In genomic region chr16:89561195-89562026, GRCh38 we compare ENCODE assay signal across 8 cellular contexts. TPM values are rescaled to one million over a fixed set of nuclear protein-coding genes. Genes with fewer than 3 reads are reported as not detected.
DNase-seq lines count a peak whose midpoint lies in the region; ATAC-seq and TF ChIP-seq lines count a peak whose summit lies in the region.

No MANE protein-coding gene starts in this region.

- H2AFZ ChIP-seq in neural progenitor cell (replicated peaks) = no peak overlapping the region

- H3K27me3 ChIP-seq in CD4-positive, alpha-beta T cell (ENCODE audit: control insufficient read depth, insufficient read depth, low read length) = no peaks in the 10 kb centered on the region
- no peaks in the 10 kb centered on the region for H3K27me3 ChIP-seq in neural progenitor cell

- peaks cover 64% of the 10 kb centered on the region for H3K4me1 Mint-ChIP-seq in CD4-positive, alpha-beta T cell (ENCODE audit: low read depth)
- H3K4me1 Mint-ChIP-seq in effector memory CD8-positive, alpha-beta T cell (ENCODE audit: low read depth in 2 of 2) = peaks cover 53 to 55% of the 10 kb centered on the region in 2 donors
- H3K4me1 Mint-ChIP-seq in neural progenitor cell = peaks cover 47% of the 10 kb centered on the region

- peaks cover 74% of the 10 kb centered on the region for H3K36me3 Mint-ChIP-seq in CD4-positive, alpha-beta T cell (ENCODE audit: low read depth)
- H3K36me3 Mint-ChIP-seq in effector memory CD8-positive, alpha-beta T cell (ENCODE audit: insufficient read depth) = peaks cover 65% of the 10 kb centered on the region
- H3K36me3 Mint-ChIP-seq in neural progenitor cell = peaks cover 19% of the 10 kb centered on the region

- CTCF ChIA-PET in CD4-positive, alpha-beta T cell (lab: Charles Lee) = no interaction called here

- POLR2A ChIA-PET in CD4-positive, alpha-beta T cell (lab: Charles Lee) = interaction anchor here (0.6 to 3.2 kb wide), 5 partner anchors 11 to 54 kb away, joined by 3 to 11 read pairs (median 5); partner anchors contain the start of gene SPG7

- H4K20me1 ChIP-seq in neural progenitor cell (ENCODE audit: low read depth) = peaks cover 59% of the 10 kb centered on the region

- H3K4me3 ChIP-seq in neural progenitor cell = peak overlapping the region; percentile 76

- intact Hi-C loops in CD4-positive, alpha-beta T cell (cut with DNase I, micrococcal nuclease) = loop anchor here (5.0 kb wide), 2 partner anchors 74 to 96 kb away; partner anchors contain the start of genes CHMP1A (in 1 of the 2) and SPATA33 (in 1 of the 2)

- H3K9me3 Mint-ChIP-seq in CD4-positive, alpha-beta T cell = no peaks in the 10 kb centered on the region
- H3K9me3 Mint-ChIP-seq in effector memory CD8-positive, alpha-beta T cell = no peaks in the 10 kb centered on the region
- H3K9me3 Mint-ChIP-seq in neural progenitor cell = no peaks in the 10 kb centered on the region

- peaks cover 40% of the 10 kb centered on the region for H3K4me1 ChIP-seq in neural progenitor cell

- peaks cover 3% of the 10 kb centered on the region for H3K36me3 ChIP-seq in neural progenitor cell

- peaks cover 35% of the 10 kb centered on the region for H3K79me2 ChIP-seq in neural progenitor cell (ENCODE audit: low read depth)

- H3K27ac ChIP-seq in CD4-positive, alpha-beta T cell (ENCODE audit: low read depth, low read length) = peak overlapping the region; percentile 90
- peak overlapping the region; percentile 90 for H3K27ac ChIP-seq in neural progenitor cell

- H3K4me3 Mint-ChIP-seq in CD4-positive, alpha-beta T cell = peak overlapping the region; percentile 90
- peak overlapping the region; percentile 94 to 97 for H3K4me3 Mint-ChIP-seq in effector memory CD8-positive, alpha-beta T cell
- H3K4me3 Mint-ChIP-seq in neural progenitor cell = peak overlapping the region; percentile 95

- peak overlapping the region; percentile 97 for H3K9ac ChIP-seq in neural progenitor cell

- DNase-seq in CD4-positive, alpha-beta T cell = no peak
- DNase-seq in OCI-M1 (lab: John Stamatoyannopoulos, UW) (peak; percentile 54), neural progenitor cell (ENCODE audit: low spot score) (no peak), NCI-H1105 treated with DMSO at 0.1 percent for 48 hours (lab: John Stamatoyannopoulos, UW) (no peak), COR-L47 (lab: John Stamatoyannopoulos, UW) (no peak), NCI-H2171 (lab: John Stamatoyannopoulos, UW) (no peak)
- DNase-seq in effector memory CD8-positive, alpha-beta T cell = peak in 1 of 3 experiments; percentile 37

- no peaks in the 10 kb centered on the region for H3K9me3 ChIP-seq in CD4-positive, alpha-beta T cell (ENCODE audit: control insufficient read depth, low read length)
- no peaks in the 10 kb centered on the region for H3K9me3 ChIP-seq in neural progenitor cell (ENCODE audit: low read depth)

- ATAC-seq in CD4-positive, alpha-beta T cell (ENCODE audit: poor library complexity) = no peak
- peak; percentile 9 for ATAC-seq in effector memory CD8-positive, alpha-beta T cell (replicated peaks)
- ATAC-seq in GM19395 (IDR thresholded peaks at IDR 0.05; ENCODE audit: unreplicated experiment) = no peak

- H3K27ac Mint-ChIP-seq in CD4-positive, alpha-beta T cell = peak overlapping the region; percentile 99
- peak overlapping the region; percentile 97 to 99 for H3K27ac Mint-ChIP-seq in effector memory CD8-positive, alpha-beta T cell
- peak overlapping the region; percentile 74 for H3K27ac Mint-ChIP-seq in neural progenitor cell

- TF ChIP-seq CTCF in CD4-positive, alpha-beta T cell (IDR thresholded peaks at IDR 0.05) = no peak
- no peak for TF ChIP-seq CTCF in neural progenitor cell (IDR thresholded peaks at IDR 0.05)

- H3F3A ChIP-seq in neural progenitor cell (ENCODE audit: low read depth) = peaks cover 79% of the 10 kb centered on the region

- H3K27me3 Mint-ChIP-seq in CD4-positive, alpha-beta T cell = no peaks in the 10 kb centered on the region
- no peaks in the 10 kb centered on the region for H3K27me3 Mint-ChIP-seq in effector memory CD8-positive, alpha-beta T cell
- H3K27me3 Mint-ChIP-seq in neural progenitor cell (ENCODE audit: insufficient read depth, low read depth) = peaks cover 10% of the 10 kb centered on the region

- H3K4me2 ChIP-seq in neural progenitor cell = peak overlapping the region; percentile 99

RNA-seq across cellular contexts. Expression of gene RPL13, which starts 0.9 kb away (rescaled TPM):
- 1,000 to 10,000 TPM; 4,971 to 5,051 TPM for total RNA-seq in CD4-positive, alpha-beta T cell
- 1,914 and 5,602 TPM in 2 replicates for total RNA-seq in neural progenitor cell (ENCODE audit: low replicate concordance)

RNA-seq across cellular contexts. Expression of gene CPNE7, which starts 14.1 kb away (rescaled TPM):
- total RNA-seq in CD4-positive, alpha-beta T cell = 1 to 10 TPM; 1.0 to 1.3 TPM
- total RNA-seq in neural progenitor cell (ENCODE audit: low replicate concordance) = 5.2 and 21.1 TPM in 2 replicates

RNA-seq across cellular contexts. Expression of gene DPEP1, which starts 52.0 kb away (rescaled TPM):
- not detected for total RNA-seq in CD4-positive, alpha-beta T cell
- 0.24 and 0.74 TPM in 2 replicates for total RNA-seq in neural progenitor cell (ENCODE audit: low replicate concordance)

RNA-seq across cellular contexts. Expression of gene SPG7, which starts 53.2 kb away (rescaled TPM):
- 100 to 1,000 TPM; 163 to 167 TPM for total RNA-seq in CD4-positive, alpha-beta T cell
- 122 and 240 TPM in 2 replicates for total RNA-seq in neural progenitor cell (ENCODE audit: low replicate concordance)
